ENCODE assay signal across 28 cellular contexts in the genomic region with DNA sequence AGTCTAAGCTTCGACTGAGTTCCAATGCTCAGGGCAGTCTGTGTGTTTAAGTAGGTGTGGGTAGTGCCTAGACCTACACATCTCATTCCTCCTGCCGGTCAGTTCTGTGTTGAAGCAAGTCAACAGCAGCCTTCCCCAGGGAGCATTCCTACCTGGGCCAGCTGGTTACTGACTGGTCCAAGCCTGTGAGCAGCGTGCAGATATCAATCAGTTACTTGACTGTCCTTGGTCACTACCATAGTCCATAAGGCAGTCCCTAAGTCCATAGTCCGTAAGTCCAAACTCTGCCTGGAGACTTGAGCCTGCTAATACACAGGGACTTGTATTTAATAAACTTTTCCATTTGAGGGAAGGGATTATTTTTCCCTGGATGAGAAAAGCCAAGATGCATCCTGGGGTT.
"Had no signal": no experiment of that assay in that cellular context is flagged by ENCODE, and none has a peak within 500 bp of the region (broad histone marks: within the 10 kb centered on the region; RNA-seq: fewer than 3 reads in every experiment).

No MANE protein-coding gene starts in this region.

- H3K4me3 ChIP-seq: lower lobe of right lung, mucosa of descending colon, skin epidermis, thoracic aorta, uterus had no signal

- H3K27ac Mint-ChIP-seq: activated CD4-positive, alpha-beta memory T cell treated with anti-CD3 and anti-CD28 coated beads for 36 hours; activated CD4-positive, alpha-beta T cell treated with anti-CD3 and anti-CD28 coated beads, Interleukin-2, amount 10 ng/mL, durations not matched to agents 24 days and 14 days; activated T-cell treated with anti-CD3 and anti-CD28 coated beads, Interleukin-2, amount 50 U/mL, for 24 hours; immature natural killer cell; stimulated activated effector memory CD8-positive, alpha-beta T cell treated with anti-CD3 and anti-CD28 coated beads, Interleukin-12 subunit alpha, Interleukin-12 subunit beta, amount 100 ng/mL, for 72 hours; stimulated activated naive CD8-positive, alpha-beta T cell treated with anti-CD3 and anti-CD28 coated beads, Interleukin-15, Interleukin-2, amounts not matched to agents 100 ng/mL and 50 ng/mL, for 24 hours; type B pancreatic cell had no signal

- H3K4me1 Mint-ChIP-seq: immature natural killer cell had no signal

- H3K9me3 ChIP-seq: lower lobe of right lung, mucosa of descending colon, thoracic aorta, uterus had no signal

- H3K27ac ChIP-seq: lower lobe of right lung, skin epidermis, thoracic aorta, uterus had no signal

- H3K4me3 Mint-ChIP-seq: activated CD4-positive, alpha-beta memory T cell treated with anti-CD3 and anti-CD28 coated beads for 36 hours; activated CD4-positive, alpha-beta T cell treated with anti-CD3 and anti-CD28 coated beads, Interleukin-2, amount 10 ng/mL, durations not matched to agents 24 days and 14 days; activated T-cell treated with anti-CD3 and anti-CD28 coated beads, Interleukin-2, amount 50 U/mL, for 24 hours; brain; immature natural killer cell; nephron; stimulated activated effector memory CD8-positive, alpha-beta T cell treated with anti-CD3 and anti-CD28 coated beads, Interleukin-12 subunit alpha, Interleukin-12 subunit beta, amount 100 ng/mL, for 72 hours; stimulated activated naive CD8-positive, alpha-beta T cell treated with anti-CD3 and anti-CD28 coated beads, Interleukin-15, Interleukin-2, amounts not matched to agents 100 ng/mL and 50 ng/mL, for 24 hours; type B pancreatic cell had no signal

- DNase-seq: activated CD4-positive, alpha-beta memory T cell treated with anti-CD3 and anti-CD28 coated beads for 36 hours; activated CD4-positive, alpha-beta T cell treated with anti-CD3 and anti-CD28 coated beads, Interleukin-2, amount 10 ng/mL, durations not matched to agents 24 days and 14 days; activated CD4-positive, CD25-positive, alpha-beta regulatory T cell treated with anti-CD3 and anti-CD28 coated beads, Interleukin-2, amount 50 U/mL, for 72 hours; activated CD8-positive, alpha-beta memory T cell treated with anti-CD3 and anti-CD28 coated beads, Interleukin-2, amount 50 U/mL, for 4 hours; activated naive CD4-positive, alpha-beta T cell; activated T-cell treated with anti-CD3 and anti-CD28 coated beads, Interleukin-2, amount 50 U/mL, for 24 hours; anterior cingulate cortex; central memory CD4-positive, alpha-beta T cell; foreskin fibroblast; hypothalamus; immature natural killer cell; lower lobe of right lung; mesenchymal stem cell; mucosa of descending colon; stimulated activated CD4-positive, alpha-beta T cell treated with anti-CD3 and anti-CD28 coated beads, Interleukin-4, amount 100 ng/mL, for 24 hours; T-helper 2 cell; uterus had no signal

- H3K4me1 ChIP-seq: lower lobe of right lung, uterus had no signal

- ATAC-seq: activated naive CD4-positive, alpha-beta T cell treated with anti-CD3 and anti-CD28 coated beads, Interleukin-2, amount 50 U/mL, for 72 hours; esophagus mucosa; lower lobe of right lung; mucosa of descending colon; sciatic nerve; stimulated activated effector memory CD8-positive, alpha-beta T cell treated with anti-CD3 and anti-CD28 coated beads, Interleukin-12 subunit alpha, Interleukin-12 subunit beta, amount 100 ng/mL, for 72 hours had no signal

- H3K9me3 Mint-ChIP-seq: activated CD4-positive, alpha-beta memory T cell treated with anti-CD3 and anti-CD28 coated beads for 36 hours; activated CD4-positive, alpha-beta T cell treated with anti-CD3 and anti-CD28 coated beads, Interleukin-2, amount 10 ng/mL, durations not matched to agents 24 days and 14 days; activated naive CD4-positive, alpha-beta T cell treated with anti-CD3 and anti-CD28 coated beads, Interleukin-2, amount 50 U/mL, for 72 hours; activated T-cell treated with anti-CD3 and anti-CD28 coated beads, Interleukin-2, amount 50 U/mL, for 24 hours; activated T-helper 2 cell treated with anti-CD3 and anti-CD28 coated beads, Interferon-gamma antibody, Interleukin-2, Interleukin-4, amounts not matched to agents 10 μg/mL and 5 μg/mL and 100 μg/mL, durations not matched to agents 14 hours and 24 hours and 36 hours; immature natural killer cell; nephron; stimulated activated effector memory CD8-positive, alpha-beta T cell treated with anti-CD3 and anti-CD28 coated beads, Interleukin-12 subunit alpha, Interleukin-12 subunit beta, amount 100 ng/mL, for 72 hours; stimulated activated naive CD8-positive, alpha-beta T cell treated with anti-CD3 and anti-CD28 coated beads, Interleukin-15, Interleukin-2, amounts not matched to agents 100 ng/mL and 50 ng/mL, for 24 hours had no signal

- H3K27me3 ChIP-seq: uterus had no signal

- H3K36me3 ChIP-seq: uterus had no signal

- H3K27me3 Mint-ChIP-seq: activated CD4-positive, alpha-beta memory T cell treated with anti-CD3 and anti-CD28 coated beads for 36 hours; activated CD4-positive, alpha-beta T cell treated with anti-CD3 and anti-CD28 coated beads, Interleukin-2, amount 10 ng/mL, durations not matched to agents 24 days and 14 days; activated T-cell treated with anti-CD3 and anti-CD28 coated beads, Interleukin-2, amount 50 U/mL, for 24 hours; brain; stimulated activated naive CD8-positive, alpha-beta T cell treated with anti-CD3 and anti-CD28 coated beads, Interleukin-15, Interleukin-2, amounts not matched to agents 100 ng/mL and 50 ng/mL, for 24 hours; type B pancreatic cell had no signal
